ENCODE assay signal across 8 cellular contexts in genomic region chr22:39175127-39176066, GRCh38. TPM values are rescaled to one million over a fixed set of nuclear protein-coding genes. Genes with fewer than 3 reads are reported as not detected.
DNase-seq lines count a peak whose midpoint lies in the region; ATAC-seq, FAIRE-seq and TF ChIP-seq lines count a peak whose summit lies in the region.

No MANE protein-coding gene starts in this region.

- H3K9me3 ChIP-seq in H9 (ENCODE audit: control insufficient read depth, low read depth, low read length) (no peaks in the 10 kb centered on the region), ascending aorta (no peaks in the 10 kb centered on the region), spleen (no peaks in the 10 kb centered on the region), HAP-1 (no peaks in the 10 kb centered on the region)

- peak overlapping the region; percentile 97 for H4K8ac ChIP-seq in H9 (replicated peaks; ENCODE audit: insufficient read length, low read depth, low read length)

- TF ChIP-seq POLR2A in spleen (IDR thresholded peaks at IDR 0.05), result no peak

- H3K4me3 ChIP-seq in ascending aorta (peak overlapping the region; percentile 17 to 25), spleen (peak overlapping the region in 1 of 8 donors; percentile 52), HAP-1 (no peak overlapping the region)

- H3K9ac ChIP-seq in H9 (ENCODE audit: extremely low read depth, insufficient read length, low read length), result peak overlapping the region; percentile 23

- H3K36me3 Mint-ChIP-seq in H9 (ENCODE audit: insufficient read depth in 1 of 3, low read depth in 3 of 3), result no peaks in the 10 kb centered on the region
- H3K36me3 Mint-ChIP-seq in activated T-cell treated with anti-CD3 and anti-CD28 coated beads, Interleukin-2, amount 50 U/mL, for 4 hours (ENCODE audit: insufficient read depth), result no peaks in the 10 kb centered on the region

- in situ Hi-C loops in HAP-1 (cut with MboI; ENCODE audit: low sequenced_read_pairs), result loop anchor here (10.0 kb wide), 1 partner anchor 349 kb away; the partner anchor contains the start of gene ATF4

- no peaks in the 10 kb centered on the region for H3K79me1 ChIP-seq in H9 (ENCODE audit: insufficient read depth, low read depth, low read length, poor library complexity, severe bottlenecking)

- no peak for ATAC-seq in activated T-cell treated with anti-CD3 and anti-CD28 coated beads, Interleukin-2, amount 50 U/mL, for 4 hours

- peak overlapping the region; percentile 85 for H3T11ph ChIP-seq in H9 (ENCODE audit: low read length)

- peak overlapping the region; percentile 100 for H4K91ac ChIP-seq in H9 (ENCODE audit: insufficient read length, low read depth, low read length)

- H3K9me3 Mint-ChIP-seq in H9, result no peaks in the 10 kb centered on the region; a peak in 1 of 5 replicates
- H3K9me3 Mint-ChIP-seq in activated T-cell treated with anti-CD3 and anti-CD28 coated beads, Interleukin-2, amount 50 U/mL, for 4 hours, result no peaks in the 10 kb centered on the region

- H2BK12ac ChIP-seq in H9 (ENCODE audit: insufficient read length, low read depth, low read length), result peak overlapping the region; percentile 99

- peak overlapping the region; percentile 89 for H3K4ac ChIP-seq in H9 (ENCODE audit: low read depth, low read length)

- WGBS in H9 (ENCODE audit: extremely low coverage, insufficient read length, low lambda C conversion rate), result no CpG with 5 or more reads among the region's 22 CpGs
- WGBS in spleen, 5 donors, result 81 to 88% (median 83%) methylated on average over 18 to 22 of the region's 22 CpGs

- peak overlapping the region; percentile 99 for H4K5ac ChIP-seq in H9 (ENCODE audit: insufficient read length, low read depth, low read length)

- H4K20me1 ChIP-seq in H9 (ENCODE audit: control insufficient read depth, insufficient read depth, insufficient read length), result peaks cover 5% of the 10 kb centered on the region

- H2BK120ac ChIP-seq in H9 (ENCODE audit: low read depth, low read length, poor library complexity, severe bottlenecking), result peak overlapping the region; percentile 84

- peaks cover 69 to 90% of the 10 kb centered on the region in 2 experiments for H3K4me1 Mint-ChIP-seq in H9
- H3K4me1 Mint-ChIP-seq in activated T-cell treated with anti-CD3 and anti-CD28 coated beads, Interleukin-2, amount 50 U/mL, for 4 hours (ENCODE audit: low read depth), result peaks cover 61% of the 10 kb centered on the region

- H3K27ac ChIP-seq in H9 (ENCODE audit: insufficient read length, low read depth, low read length) (peak overlapping the region; percentile 80), ascending aorta (peak overlapping the region; percentile 56 to 60), spleen (peak overlapping the region; percentile 71 to 94 (median 88))

- H2BK15ac ChIP-seq in H9 (ENCODE audit: low read depth, low read length), result peak overlapping the region; percentile 9; the same call in 1 of the 2 replicates

- no peak for FAIRE-seq in D721Med (lab: Jason Lieb, UNC)

- no peak overlapping the region for H2AFZ ChIP-seq in H9 (ENCODE audit: low read length)

- peak overlapping the region in 1 of 2 experiments; percentile 35; a peak in 2 of 5 replicates for H3K4me3 Mint-ChIP-seq in H9
- H3K4me3 Mint-ChIP-seq in activated T-cell treated with anti-CD3 and anti-CD28 coated beads, Interleukin-2, amount 50 U/mL, for 4 hours, result no peak overlapping the region

- H3K36me3 ChIP-seq in ascending aorta (no peaks in the 10 kb centered on the region), spleen (no peaks in the 10 kb centered on the region), HAP-1 (replicated peaks) (no peaks in the 10 kb centered on the region)

- intact Hi-C loops in ascending aorta (cut with DNase I), result loop anchor here (5.0 kb wide), 1 partner anchor 82 kb away; no protein-coding TSS in a partner anchor
- intact Hi-C loops in spleen (cut with DNase I; ENCODE audit: low total_unique reads), result loop anchor here (10.0 kb wide), 1 partner anchor 339 kb away; no protein-coding TSS in a partner anchor

- H3K18ac ChIP-seq in H9 (ENCODE audit: insufficient read length, low read depth, low read length), result peak overlapping the region; percentile 91

- peak overlapping the region; percentile 98 to 100 (median 99) for H3K27ac Mint-ChIP-seq in H9

- H3K56ac ChIP-seq in H9 (ENCODE audit: insufficient read length, low read depth, low read length), result peak overlapping the region; percentile 30

- H3K27me3 ChIP-seq in H9 (ENCODE audit: insufficient read depth, low read length) (no peaks in the 10 kb centered on the region), ascending aorta (no peaks in the 10 kb centered on the region), spleen (replicated peaks in 1 of 7) (no peaks in the 10 kb centered on the region), HAP-1 (ENCODE audit: low read depth) (no peaks in the 10 kb centered on the region)

- H3K14ac ChIP-seq in H9 (ENCODE audit: insufficient read depth, low read length), result peak overlapping the region; percentile 92

- no peak overlapping the region for H3K4me2 ChIP-seq in H9 (ENCODE audit: insufficient read depth, insufficient read length, low read length)

- H3K23ac ChIP-seq in H9 (ENCODE audit: insufficient read length, low read depth, low read length), result peak overlapping the region; percentile 61

- DNase-seq in H9 (peak; percentile 57), ascending aorta (ENCODE audit: low spot score in 2 of 2) (no peak), left kidney (ENCODE audit: low read depth, low spot score) (peak; percentile 31), spleen (peak; percentile 74), D721Med (ENCODE audit: insufficient read length, low spot score) (no peak), OCI-M2 (lab: John Stamatoyannopoulos, UW; ENCODE audit: unreplicated experiment) (no peak), HAP-1 (ENCODE audit: low spot score in 2 of 2) (no peak)
- DNase-seq in activated T-cell treated with anti-CD3 and anti-CD28 coated beads, Interleukin-2, amount 50 U/mL, for 4 hours, result no peak

- peak overlapping the region; percentile 90 for H2BK20ac ChIP-seq in H9 (ENCODE audit: low read depth, low read length, poor library complexity, severe bottlenecking)

- peak overlapping the region; percentile 94 for H2BK5ac ChIP-seq in H9 (ENCODE audit: insufficient read length, low read length)

- H3K23me2 ChIP-seq in H9 (ENCODE audit: insufficient read length, low read depth, low read length, poor library complexity, severe bottlenecking), result no peaks in the 10 kb centered on the region

- peak overlapping the region; percentile 62 for H2AK5ac ChIP-seq in H9 (ENCODE audit: insufficient read length, low read length)

- H3K4me1 ChIP-seq in H9 (ENCODE audit: insufficient read depth, low read length) (peaks cover 16% of the 10 kb centered on the region; the same call in 1 of the 2 replicates), ascending aorta (peaks cover 24 to 28% of the 10 kb centered on the region in 2 donors), spleen (peaks cover 43 to 98% (median 91%) of the 10 kb centered on the region in 6 donors), HAP-1 (peaks cover 29% of the 10 kb centered on the region)

- TF ChIP-seq CTCF in H9 (conservative IDR thresholded peaks at IDR 0.05) (no peak), ascending aorta (IDR thresholded peaks at IDR 0.05) (no peak), spleen (IDR thresholded peaks at IDR 0.05 in 8 of 11, conservative IDR thresholded peaks at IDR 0.05 in 3 of 11) (no peak), D721Med (IDR thresholded peaks at IDR 0.05; ENCODE audit: insufficient read depth, missing control alignments) (no peak)

- H3K27me3 Mint-ChIP-seq in H9 (ENCODE audit: low read depth), result no peaks in the 10 kb centered on the region; the same call in 1 of the 2 replicates
- H3K27me3 Mint-ChIP-seq in activated T-cell treated with anti-CD3 and anti-CD28 coated beads, Interleukin-2, amount 50 U/mL, for 4 hours (ENCODE audit: low read depth), result no peaks in the 10 kb centered on the region

- no peaks in the 10 kb centered on the region for H3K79me2 ChIP-seq in H9 (ENCODE audit: insufficient read depth, low read length)

RNA-seq across cellular contexts. Expression of gene CBX7, which starts 22.9 kb away (rescaled TPM):
- total RNA-seq in H9 (2021) (3.7 and 4.2 TPM in 2 replicates), ascending aorta (261 TPM), spleen (10 to 100 TPM; 50.9 to 99.4 (median 64.6) TPM)
- 10 to 100 TPM; 20.2 to 62.0 (median 26.8) TPM for polyA plus RNA-seq in spleen
- 10 to 100 TPM; 14.2 to 17.6 (median 14.8) TPM for total RNA-seq in activated T-cell treated with anti-CD3 and anti-CD28 coated beads, Interleukin-2, amount 50 U/mL, for 4 hours

Comparison
In these comparisons a context has a peak if more than half of its experiments do, and no peak if none do; other contexts are left out.
1. DNase-seq: peak in H9 (single experiment), left kidney (single experiment) and spleen (single experiment); none in ascending aorta (0 of 2), D721Med (single experiment), OCI-M2 (single experiment), HAP-1 (0 of 2) and activated T-cell treated with anti-CD3 and anti-CD28 coated beads, Interleukin-2, amount 50 U/mL, for 4 hours (single experiment).
2. Peak in every context shown above with its lines, with median percentiles within 50 percentile points of each other: H3K27ac ChIP-seq.